In genomic region chr6:43467752-43468151, GRCh38 we compare ENCODE assay signal across 1 cellular context.
TF ChIP-seq lines count a peak whose summit lies in the region.

No MANE protein-coding gene starts in this region.

TF ChIP-seq in IMR-90, 13 proteins besides CTCF, POLR2A, EP300 and RAD21:
- TF ChIP-seq ELK1 (IDR thresholded peaks at IDR 0.05; ENCODE audit: borderline replicate concordance, low read depth, low read length) (no peak), SMC3 (IDR thresholded peaks at IDR 0.05; ENCODE audit: low read depth, low read length) (no peak), BHLHE40 (IDR thresholded peaks at IDR 0.05; ENCODE audit: low read depth, low read length) (no peak), MAZ (IDR thresholded peaks at IDR 0.05; ENCODE audit: borderline replicate concordance, low read depth, low read length) (no peak), MAFK (IDR thresholded peaks at IDR 0.05; ENCODE audit: low read depth, low read length) (no peak), CEBPB (IDR thresholded peaks at IDR 0.05; ENCODE audit: low read depth, low read length) (no peak), MXI1 (IDR thresholded peaks at IDR 0.05; ENCODE audit: borderline replicate concordance, low read depth, low read length) (no peak), NFE2L2 (IDR thresholded peaks at IDR 0.05; ENCODE audit: low read depth, low read length) (no peak), CHD1 (IDR thresholded peaks at IDR 0.05; ENCODE audit: low read depth, low read length) (no peak), USF2 (IDR thresholded peaks at IDR 0.05; ENCODE audit: low read depth, low read length) (no peak), RCOR1 (IDR thresholded peaks at IDR 0.05; ENCODE audit: insufficient replicate concordance, low read length) (no peak), RFX5 (IDR thresholded peaks at IDR 0.05; ENCODE audit: low read depth, low read length) (no peak), FOS (IDR thresholded peaks at IDR 0.05; ENCODE audit: low read depth, low read length) (no peak)
